ENCODE assay signal across 9 cellular contexts in the genomic region with DNA sequence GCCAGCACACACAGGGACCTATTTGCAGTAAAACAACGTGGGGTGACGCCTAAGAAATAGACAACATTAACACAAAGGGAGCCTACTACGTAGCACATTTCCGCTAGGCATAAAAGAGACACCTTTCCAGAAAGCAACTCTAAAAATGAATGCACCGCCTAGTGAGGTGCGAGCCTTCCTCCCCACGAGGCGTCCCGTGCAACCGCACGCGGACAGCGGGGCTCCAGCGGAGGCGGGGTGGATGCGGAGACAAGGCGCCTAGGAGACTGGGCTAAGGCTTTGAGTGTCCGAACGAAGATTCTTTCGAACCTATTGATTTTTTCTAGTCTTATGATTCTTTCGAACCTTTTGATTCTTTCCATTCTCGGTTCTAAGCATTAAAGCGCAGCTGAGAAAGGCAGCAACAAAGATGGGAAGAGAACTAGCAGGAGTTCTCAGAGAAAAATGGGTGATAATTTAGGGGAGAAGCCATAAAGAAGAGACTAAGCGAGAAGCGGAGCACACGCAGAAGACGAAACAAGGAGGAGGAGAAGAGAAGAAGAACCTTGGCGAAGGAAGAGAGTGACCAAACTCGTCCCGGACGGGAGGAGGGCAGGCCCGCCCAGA. TPM values are rescaled to one million over a fixed set of nuclear protein-coding genes. Genes with fewer than 3 reads are reported as not detected.
DNase-seq lines count a peak whose midpoint lies in the region; ATAC-seq, FAIRE-seq and TF ChIP-seq lines count a peak whose summit lies in the region.
"Had no signal": no experiment of that assay in that cellular context is flagged by ENCODE, and none has a peak within 500 bp of the region (broad histone marks: within the 10 kb centered on the region; RNA-seq: fewer than 3 reads in every experiment).

No MANE protein-coding gene starts in this region.

- H3K9ac ChIP-seq in astrocyte (ENCODE audit: low read length) (peak overlapping the region; percentile 82), iPS-18a (ENCODE audit: low read length) (peak overlapping the region; percentile 50)

- H3K36me3 Mint-ChIP-seq in astrocyte (ENCODE audit: low read depth, unreplicated experiment): no peaks in the 10 kb centered on the region

- H3K27me3 ChIP-seq in SJCRH30 (no peaks in the 10 kb centered on the region), astrocyte (ENCODE audit: insufficient read depth, low read length) (no peaks in the 10 kb centered on the region), iPS-18a (ENCODE audit: control insufficient read depth, insufficient read depth, low read length) (peaks cover 49% of the 10 kb centered on the region)

- H3K4me1 ChIP-seq in SJCRH30 (peaks cover 20% of the 10 kb centered on the region), astrocyte (ENCODE audit: insufficient read depth, low read length) (peaks cover 17% of the 10 kb centered on the region), iPS-18a (ENCODE audit: control insufficient read depth, low read depth, low read length) (peaks cover 25% of the 10 kb centered on the region)

- DNase-seq in SJCRH30 (no peak), astrocyte (ENCODE audit: low read depth) (no peak), foreskin melanocyte (no peak)
- DNase-seq in stimulated activated CD4-positive, alpha-beta T cell treated with anti-CD3 and anti-CD28 coated beads, Interleukin-1b, Interleukin-23, amount 100 ng/mL, for 4 hours (ENCODE audit: low read depth in 2 of 2): peak; percentile 39 to 52

- H2AFZ ChIP-seq in astrocyte (ENCODE audit: low read depth, low read length): peak overlapping the region; percentile 91

- peak overlapping the region; percentile 90 for H3K4me3 Mint-ChIP-seq in astrocyte (ENCODE audit: unreplicated experiment)

- no peaks in the 10 kb centered on the region for H3K9me3 Mint-ChIP-seq in astrocyte (ENCODE audit: unreplicated experiment)

- peak overlapping the region; percentile 34 for H3K27ac Mint-ChIP-seq in astrocyte (ENCODE audit: unreplicated experiment)

- no peak for FAIRE-seq in astrocyte (lab: Jason Lieb, UNC)
- FAIRE-seq: colon had no signal

- TF ChIP-seq CTCF in astrocyte (IDR thresholded peaks at IDR 0.05; ENCODE audit: insufficient read depth, low read depth, low read length): no peak

- H3K27ac ChIP-seq in SJCRH30: no peak overlapping the region
- H3K27ac ChIP-seq in astrocyte (ENCODE audit: low read depth, low read length): no peak overlapping the region
- H3K27ac ChIP-seq in iPS-18a (ENCODE audit: low read length): no peak overlapping the region

- H3K9me3 ChIP-seq in SJCRH30 (replicated peaks) (no peaks in the 10 kb centered on the region), astrocyte (ENCODE audit: insufficient read depth, low read depth, low read length) (no peaks in the 10 kb centered on the region), iPS-18a (ENCODE audit: control insufficient read depth, low read depth, low read length) (no peaks in the 10 kb centered on the region)

- H3K27me3 Mint-ChIP-seq in astrocyte (ENCODE audit: low read depth, unreplicated experiment): no peaks in the 10 kb centered on the region

- peaks cover 41% of the 10 kb centered on the region for H3K79me2 ChIP-seq in astrocyte (ENCODE audit: insufficient read depth, low read length)

- H3K36me3 ChIP-seq in SJCRH30 (no peaks in the 10 kb centered on the region), astrocyte (ENCODE audit: insufficient read depth, low read length) (no peaks in the 10 kb centered on the region), iPS-18a (ENCODE audit: control insufficient read depth, low read depth, low read length) (no peaks in the 10 kb centered on the region)

- H3K4me3 ChIP-seq in SJCRH30 (peak overlapping the region; percentile 79), astrocyte (ENCODE audit: insufficient read depth, low read depth, low read length) (peak overlapping the region; percentile 68), iPS-18a (ENCODE audit: low read length) (peak overlapping the region; percentile 82)

- ATAC-seq in GM21723 (IDR thresholded peaks at IDR 0.05; ENCODE audit: unreplicated experiment) (peak; percentile 17), HG02852 (IDR thresholded peaks at IDR 0.05; ENCODE audit: unreplicated experiment) (no peak), GM18498 (IDR thresholded peaks at IDR 0.05; ENCODE audit: unreplicated experiment) (no peak)

- peaks cover 27% of the 10 kb centered on the region for H4K20me1 ChIP-seq in astrocyte (ENCODE audit: insufficient read depth, low read length)

- peaks cover 34% of the 10 kb centered on the region for H3K4me1 Mint-ChIP-seq in astrocyte (ENCODE audit: low read depth, unreplicated experiment)

- peak overlapping the region; percentile 98 for H3K4me2 ChIP-seq in astrocyte (ENCODE audit: low read length)

RNA-seq across cellular contexts. Expression of a gene that starts 0.4 kb away (rescaled TPM):
- 56.1 and 63.6 TPM in 2 replicates for total RNA-seq in SJCRH30 (2014; rRNA removed; shearing (Covaris generic))
- total RNA-seq in astrocyte: 51.2 and 55.2 TPM in 2 replicates

RNA-seq across cellular contexts. Expression of a gene that starts 44.4 kb away (rescaled TPM):
- not detected in 2 replicates for total RNA-seq in SJCRH30 (2014; rRNA removed; shearing (Covaris generic))
- total RNA-seq in astrocyte: not detected in 2 replicates

Comparison
In these comparisons a context has a peak if more than half of its experiments do, and no peak if none do; other contexts are left out.
1. DNase-seq: peak in stimulated activated CD4-positive, alpha-beta T cell treated with anti-CD3 and anti-CD28 coated beads, Interleukin-1b, Interleukin-23, amount 100 ng/mL, for 4 hours (2 of 2); none in SJCRH30 (0 of 2), astrocyte (single experiment) and foreskin melanocyte (single experiment).
2. Peak in every context shown above with its lines, with median percentiles within 50 percentile points of each other: H3K4me3 ChIP-seq.